20 cellular contexts compared by ENCODE assay signal in genomic region chr1:230005040-230005439, GRCh38.
"Had no signal": no experiment of that assay in that cellular context is flagged by ENCODE, and none has a peak within 500 bp of the region (broad histone marks: within the 10 kb centered on the region; RNA-seq: fewer than 3 reads in every experiment).

No MANE protein-coding gene starts in this region.

- H3K4me3 ChIP-seq: ascending aorta, breast epithelium, gastroesophageal sphincter, heart left ventricle, lung, tibial nerve, uterus had no signal

- H3K9me3 Mint-ChIP-seq: activated naive CD4-positive, alpha-beta T cell treated with anti-CD3 and anti-CD28 coated beads, Interleukin-2, amount 50 U/mL, for 24 hours; mesothelial cell of epicardium; nephron had no signal

- H3K4me1 ChIP-seq: breast epithelium, uterus had no signal

- H3K27me3 Mint-ChIP-seq: activated naive CD4-positive, alpha-beta T cell treated with anti-CD3 and anti-CD28 coated beads, Interleukin-2, amount 50 U/mL, for 24 hours had no signal

- H3K36me3 ChIP-seq: ascending aorta, breast epithelium, gastroesophageal sphincter, heart left ventricle, tibial nerve, uterus had no signal

- DNase-seq: activated CD4-positive, alpha-beta T cell treated with anti-CD3 and anti-CD28 coated beads, Interleukin-2, amount 50 U/mL, for 4 hours; activated gamma-delta T cell; cerebellar nuclear complex; cortex of kidney; effector CD8-positive, alpha-beta T cell; heart left ventricle; kidney; occipital lobe; stimulated activated CD4-positive, alpha-beta T cell treated with anti-CD3 and anti-CD28 coated beads, Interleukin-2, amount 100 ng/mL, for 24 hours; stimulated activated naive CD8-positive, alpha-beta T cell treated with anti-CD3 and anti-CD28 coated beads, Interleukin-15, Interleukin-2, amounts not matched to agents 100 U/mL and 50 U/mL, for 24 hours; uterus had no signal

- ATAC-seq: esophagus mucosa; gastroesophageal sphincter; stimulated activated naive CD8-positive, alpha-beta T cell treated with anti-CD3 and anti-CD28 coated beads, Interleukin-15, Interleukin-2, amounts not matched to agents 100 U/mL and 50 U/mL, for 24 hours had no signal

- H3K27me3 ChIP-seq: ascending aorta, breast epithelium, gastroesophageal sphincter, tibial nerve, uterus had no signal

- H3K27ac ChIP-seq: ascending aorta, breast epithelium, gastroesophageal sphincter, heart left ventricle, tibial nerve, uterus had no signal

- H3K4me1 Mint-ChIP-seq: activated naive CD4-positive, alpha-beta T cell treated with anti-CD3 and anti-CD28 coated beads, Interleukin-2, amount 50 U/mL, for 24 hours; mesothelial cell of epicardium had no signal

- H3K4me3 Mint-ChIP-seq: activated naive CD4-positive, alpha-beta T cell treated with anti-CD3 and anti-CD28 coated beads, Interleukin-2, amount 50 U/mL, for 24 hours; mesothelial cell of epicardium; nephron had no signal

- H3K27ac Mint-ChIP-seq: activated naive CD4-positive, alpha-beta T cell treated with anti-CD3 and anti-CD28 coated beads, Interleukin-2, amount 50 U/mL, for 24 hours; mesothelial cell of epicardium; nephron had no signal

- H3K9me3 ChIP-seq: ascending aorta, breast epithelium, gastroesophageal sphincter, heart left ventricle, tibial nerve, uterus had no signal

- H3K36me3 Mint-ChIP-seq: activated naive CD4-positive, alpha-beta T cell treated with anti-CD3 and anti-CD28 coated beads, Interleukin-2, amount 50 U/mL, for 24 hours; mesothelial cell of epicardium had no signal
